ENCODE assay signal across 8 cellular contexts in genomic region chr20:58889334-58890072, GRCh38. TPM values are rescaled to one million over a fixed set of nuclear protein-coding genes. Genes with fewer than 3 reads are reported as not detected.
DNase-seq lines count a peak whose midpoint lies in the region; ATAC-seq and TF ChIP-seq lines count a peak whose summit lies in the region.

No MANE protein-coding gene starts in this region.

- intact Hi-C loops in OCI-LY7 (cut with micrococcal nuclease; ENCODE audit: unreplicated experiment) = loop anchor here (5.0 kb wide), 2 partner anchors 93 to 278 kb away; partner anchors contain the start of gene NELFCD

- no peak for TF ChIP-seq CTCF in OCI-LY7 (conservative IDR thresholded peaks at IDR 0.05; ENCODE audit: low read length)
- TF ChIP-seq CTCF in nephron progenitor cell (IDR thresholded peaks at IDR 0.05) = no peak

- peaks cover 53% of the 10 kb centered on the region for H3K4me1 ChIP-seq in OCI-LY7 (ENCODE audit: insufficient read depth, low read length, poor library complexity, severe bottlenecking)
- H3K4me1 ChIP-seq in effector memory CD4-positive, alpha-beta T cell (ENCODE audit: control insufficient read depth, insufficient read depth, low read length, poor library complexity, severe bottlenecking) = peaks cover 16% of the 10 kb centered on the region

- peak overlapping the region; percentile 90 for H3K4me3 ChIP-seq in OCI-LY7 (ENCODE audit: low read depth, low read length, poor library complexity, severe bottlenecking)
- peak overlapping the region; percentile 73 for H3K4me3 ChIP-seq in effector memory CD4-positive, alpha-beta T cell (ENCODE audit: insufficient read depth, low read depth, low read length, poor library complexity, severe bottlenecking)

- H3K9me3 ChIP-seq in OCI-LY7 (ENCODE audit: low read length) = peaks cover 8% of the 10 kb centered on the region; the same call in 1 of the 2 replicates
- H3K9me3 ChIP-seq in effector memory CD4-positive, alpha-beta T cell (ENCODE audit: control insufficient read depth, low read length) = no peaks in the 10 kb centered on the region

- peak overlapping the region; percentile 88 for H3K4me2 ChIP-seq in OCI-LY7 (ENCODE audit: low read length)

- CTCF ChIA-PET in OCI-LY7 (lab: Charles Lee; ENCODE audit: unreplicated experiment) = no interaction called here

- H3K79me2 ChIP-seq in OCI-LY7 (ENCODE audit: insufficient read depth, low read depth, low read length) = peaks cover 45% of the 10 kb centered on the region

- H3K36me3 ChIP-seq in OCI-LY7 (ENCODE audit: insufficient read depth, low read length) = peaks cover 14% of the 10 kb centered on the region
- no peaks in the 10 kb centered on the region for H3K36me3 ChIP-seq in effector memory CD4-positive, alpha-beta T cell (ENCODE audit: control insufficient read depth, insufficient read depth, low read length)

- H3K27ac ChIP-seq in OCI-LY7 (ENCODE audit: low read depth, low read length, poor library complexity, severe bottlenecking) = peak overlapping the region; percentile 84
- peak overlapping the region; percentile 83 for H3K27ac ChIP-seq in effector memory CD4-positive, alpha-beta T cell (ENCODE audit: insufficient read depth, low read length, poor library complexity, severe bottlenecking)

- DNase-seq in ELR (ENCODE audit: low read depth) (peak; percentile 23), OCI-LY7 (ENCODE audit: low spot score) (peak; percentile 34), nephron progenitor cell (no peak), GF-D8 (lab: John Stamatoyannopoulos, UW) (no peak)
- DNase-seq in effector memory CD4-positive, alpha-beta T cell = no peak

- H3K9me2 ChIP-seq in OCI-LY7 (ENCODE audit: insufficient read depth, low read length) = no peaks in the 10 kb centered on the region

- H3K9me3 Mint-ChIP-seq in nephron progenitor cell = peaks cover 15% of the 10 kb centered on the region

- POLR2A ChIA-PET in OCI-LY7 (lab: Charles Lee) = interaction anchor here (1.4 kb wide), 1 partner anchor 154 kb away, joined by 6 read pairs; no protein-coding TSS in a partner anchor

- H3K36me3 Mint-ChIP-seq in nephron progenitor cell (ENCODE audit: low read depth) = peaks cover 20% of the 10 kb centered on the region

- no TSS peak for BruUV-seq in OCI-LY7 (replicated peaks; lab: Mats Ljungman, UMichigan)

- no peaks in the 10 kb centered on the region for H3K27me3 ChIP-seq in effector memory CD4-positive, alpha-beta T cell (replicated peaks; ENCODE audit: control insufficient read depth, insufficient read depth, low read length, poor library complexity, severe bottlenecking)

- H3K27ac Mint-ChIP-seq in nephron progenitor cell = peak overlapping the region; percentile 99

- H3K4me3 Mint-ChIP-seq in nephron progenitor cell = peak overlapping the region; percentile 96

- no peaks in the 10 kb centered on the region for H3K27me3 Mint-ChIP-seq in nephron progenitor cell (ENCODE audit: low read depth, poor library complexity)

- H4K20me1 ChIP-seq in OCI-LY7 (ENCODE audit: insufficient read depth, low read length) = peaks cover 14% of the 10 kb centered on the region

- ATAC-seq in GM19023 (IDR thresholded peaks at IDR 0.05; ENCODE audit: unreplicated experiment) (no peak), HG02571 (IDR thresholded peaks at IDR 0.05; ENCODE audit: unreplicated experiment) (no peak), GM19463 (IDR thresholded peaks at IDR 0.05; ENCODE audit: unreplicated experiment) (no peak)

- peaks cover 44% of the 10 kb centered on the region for H3K4me1 Mint-ChIP-seq in nephron progenitor cell

- no peak overlapping the region for H2AFZ ChIP-seq in OCI-LY7 (ENCODE audit: low read length)

RNA-seq across cellular contexts. Expression of gene GNAS, which starts 37.0 kb away (rescaled TPM):
- total RNA-seq in OCI-LY7 (2014; rRNA removed; shearing (Covaris generic)) = 546 and 638 TPM in 2 replicates
- total RNA-seq in OCI-LY7 (2022) = 913 and 950 TPM in 2 replicates

RNA-seq across cellular contexts. Expression of gene GNAS-AS1, which starts 38.8 kb away (rescaled TPM):
- total RNA-seq in OCI-LY7 (2014; rRNA removed; shearing (Covaris generic)) = 6.5 and 7.7 TPM in 2 replicates
- 11.6 and 11.7 TPM in 2 replicates for total RNA-seq in OCI-LY7 (2022)

Comparison
In these comparisons a context has a peak if more than half of its experiments do, and no peak if none do; other contexts are left out.
1. DNase-seq: peak in ELR (single experiment) and OCI-LY7 (single experiment); none in effector memory CD4-positive, alpha-beta T cell (0 of 3), nephron progenitor cell (single experiment) and GF-D8 (single experiment).